ENCODE assay signal across 9 cellular contexts in genomic region chr22:36405671-36406070, GRCh38. TPM values are rescaled to one million over a fixed set of nuclear protein-coding genes. Genes with fewer than 3 reads are reported as not detected.
DNase-seq lines count a peak whose midpoint lies in the region; ATAC-seq, FAIRE-seq and TF ChIP-seq lines count a peak whose summit lies in the region.
"Had no signal": no experiment of that assay in that cellular context is flagged by ENCODE, and none has a peak within 500 bp of the region (broad histone marks: within the 10 kb centered on the region; RNA-seq: fewer than 3 reads in every experiment).

No MANE protein-coding gene starts in this region.

- no peaks in the 10 kb centered on the region for H3K9me1 ChIP-seq in K562 (ENCODE audit: control insufficient read depth, insufficient read depth, low read length)

- CTCF ChIA-PET in K562 (lab: Yijun Ruan, JAX; ENCODE audit: low intra/inter-chr PET ratio): no interaction called here

- in situ Hi-C loops in K562 (cut with MboI): no loop called here

- H3K27ac ChIP-seq in K562 (ENCODE audit: extremely low read depth, low read depth, low read length): no peak overlapping the region

- no TSS peak for BruUV-seq in K562 (replicated peaks; lab: Mats Ljungman, UMichigan)

- no peak overlapping the region for H2AFZ ChIP-seq in K562 (ENCODE audit: low read depth, low read length)

- H3K36me3 Mint-ChIP-seq in stimulated activated naive B cell treated with anti-CD40 and anti-IgM and Interleukin-4, amounts not matched to agents 10 μg/mL and 1 μg/mL and 100 μg/mL, for 72 hours: no peaks in the 10 kb centered on the region
- H3K36me3 Mint-ChIP-seq in type B pancreatic cell: no peaks in the 10 kb centered on the region
- H3K36me3 Mint-ChIP-seq in glutamatergic neuron (ENCODE audit: unreplicated experiment): no peaks in the 10 kb centered on the region

- no peak for TF ChIP-seq EP300 in K562 (IDR thresholded peaks at IDR 0.05; ENCODE audit: low read length)

- peaks cover 30 to 60% of the 10 kb centered on the region in 2 donors for H3K4me1 Mint-ChIP-seq in stimulated activated naive B cell treated with anti-CD40 and anti-IgM and Interleukin-4, amounts not matched to agents 10 μg/mL and 1 μg/mL and 100 μg/mL, for 72 hours
- peaks cover 14% of the 10 kb centered on the region for H3K4me1 Mint-ChIP-seq in type B pancreatic cell (ENCODE audit: unreplicated experiment)
- H3K4me1 Mint-ChIP-seq in glutamatergic neuron (ENCODE audit: low read depth, unreplicated experiment): no peaks in the 10 kb centered on the region

- no peak for TF ChIP-seq RAD21 in K562 (CRISPR knock-in tag; conservative IDR thresholded peaks at IDR 0.05 in 1 of 2, IDR thresholded peaks at IDR 0.05 in 1 of 2)

- intact Hi-C loops in K562 (cut with micrococcal nuclease): no loop called here

- no peak overlapping the region for H3K4me2 ChIP-seq in K562 (ENCODE audit: insufficient read depth, low read length)

- H3K9me3 ChIP-seq in K562 (replicated peaks; ENCODE audit: control insufficient read depth, insufficient read depth, low read depth, low read length): no peaks in the 10 kb centered on the region

- FAIRE-seq in K562 (lab: Jason Lieb, UNC): no peak
- FAIRE-seq: A204.1 had no signal

- no peaks in the 10 kb centered on the region for H3K27me3 Mint-ChIP-seq in stimulated activated naive B cell treated with anti-CD40 and anti-IgM and Interleukin-4, amounts not matched to agents 10 μg/mL and 1 μg/mL and 100 μg/mL, for 72 hours
- no peaks in the 10 kb centered on the region for H3K27me3 Mint-ChIP-seq in type B pancreatic cell
- peaks cover 4% of the 10 kb centered on the region for H3K27me3 Mint-ChIP-seq in glutamatergic neuron (ENCODE audit: unreplicated experiment)

- H3K9ac ChIP-seq in K562 (ENCODE audit: insufficient read depth in 1 of 2, low read depth in 2 of 2, low read length in 2 of 2): no peak overlapping the region; a peak in 1 of 4 replicates

- peak overlapping the region; percentile 84 for H3K27ac Mint-ChIP-seq in stimulated activated naive B cell treated with anti-CD40 and anti-IgM and Interleukin-4, amounts not matched to agents 10 μg/mL and 1 μg/mL and 100 μg/mL, for 72 hours
- H3K27ac Mint-ChIP-seq in type B pancreatic cell (no peak overlapping the region), glutamatergic neuron (ENCODE audit: unreplicated experiment) (no peak overlapping the region)

- no peak overlapping the region for H3K4me3 ChIP-seq in K562

- no peaks in the 10 kb centered on the region for H3K36me3 ChIP-seq in K562 (ENCODE audit: control insufficient read depth, insufficient read depth, low read length)

- no peaks in the 10 kb centered on the region for H3K79me2 ChIP-seq in K562 (ENCODE audit: control insufficient read depth, insufficient read depth, low read length)

- peak overlapping the region; percentile 3 to 8 for H3K4me3 Mint-ChIP-seq in stimulated activated naive B cell treated with anti-CD40 and anti-IgM and Interleukin-4, amounts not matched to agents 10 μg/mL and 1 μg/mL and 100 μg/mL, for 72 hours
- H3K4me3 Mint-ChIP-seq in type B pancreatic cell (no peak overlapping the region), glutamatergic neuron (ENCODE audit: unreplicated experiment) (no peak overlapping the region)

- TF ChIP-seq POLR2A in K562 (conservative IDR thresholded peaks at IDR 0.05): no peak

- POLR2A ChIA-PET in K562 (lab: Yijun Ruan, JAX): no interaction called here

- no peaks in the 10 kb centered on the region for H3K9me3 Mint-ChIP-seq in stimulated activated naive B cell treated with anti-CD40 and anti-IgM and Interleukin-4, amounts not matched to agents 10 μg/mL and 1 μg/mL and 100 μg/mL, for 72 hours
- H3K9me3 Mint-ChIP-seq in type B pancreatic cell (no peaks in the 10 kb centered on the region), glutamatergic neuron (ENCODE audit: unreplicated experiment) (peaks cover 1% of the 10 kb centered on the region)

- ATAC-seq in K562 (no peak), HG03135 (IDR thresholded peaks at IDR 0.05; ENCODE audit: unreplicated experiment) (no peak)
- peak; percentile 69 to 70 for ATAC-seq in stimulated activated naive B cell treated with anti-CD40 and anti-IgM and Interleukin-4, amounts not matched to agents 10 μg/mL and 1 μg/mL and 100 μg/mL, for 72 hours (replicated peaks)

- H3K27me3 ChIP-seq in K562 (ENCODE audit: control insufficient read depth in 2 of 2, insufficient read depth in 2 of 2, low read length in 2 of 2): no peaks in the 10 kb centered on the region

- H4K20me1 ChIP-seq in K562 (replicated peaks; ENCODE audit: control insufficient read depth, insufficient read depth, low read length): no peaks in the 10 kb centered on the region

- TF ChIP-seq CTCF in K562 (IDR thresholded peaks at IDR 0.05 in 2 of 3, conservative IDR thresholded peaks at IDR 0.05 in 1 of 3; ENCODE audit: insufficient read depth in 2 of 3, low read depth in 1 of 3, low read length in 3 of 3) (no peak), type B pancreatic cell (conservative IDR thresholded peaks at IDR 0.05) (no peak), glutamatergic neuron (IDR thresholded peaks at IDR 0.05; ENCODE audit: partially characterized antibody, unreplicated experiment) (no peak)

- WGBS in K562 (ENCODE audit: insufficient coverage, low coverage, missing lambda C conversion rate): 9% methylated on average over 5 of the region's 5 CpGs

- peaks cover 0 to 10% of the 10 kb centered on the region in 2 experiments; a peak in 2 of 5 replicates for H3K4me1 ChIP-seq in K562 (replicated peaks in 1 of 2; ENCODE audit: control insufficient read depth in 2 of 2, insufficient read depth in 2 of 2, low read length in 2 of 2)

- DNase-seq in NCI-H2029 (lab: John Stamatoyannopoulos, UW): peak; percentile 31
- DNase-seq in NCI-H2029 treated with DMSO at 0.1 percent for 48 hours (lab: John Stamatoyannopoulos, UW): no peak
- peak; percentile 92 for DNase-seq in SKM-1 (lab: John Stamatoyannopoulos, UW; ENCODE audit: unreplicated experiment)
- DNase-seq in K562 (ENCODE audit: extremely low read depth in 1 of 4, low spot score in 3 of 4): no peak
- peak; percentile 28 for DNase-seq in stimulated activated naive B cell treated with anti-CD40 and anti-IgM and Interleukin-4, amounts not matched to agents 10 μg/mL and 1 μg/mL and 100 μg/mL, for 72 hours
- DNase-seq in type B pancreatic cell (ENCODE audit: extremely low spot score, unreplicated experiment): no peak
- no peak for DNase-seq in glutamatergic neuron

TF ChIP-seq in K562, 482 proteins besides CTCF, POLR2A, EP300 and RAD21:
- no peak for TF ChIP-seq SMAD2 (IDR thresholded peaks at IDR 0.05; ENCODE audit: low read depth, low read length)
- no peak for TF ChIP-seq DNMT1 (IDR thresholded peaks at IDR 0.05)
- no peak for TF ChIP-seq SIN3B (IDR thresholded peaks at IDR 0.05; ENCODE audit: low read depth)
- 0 out of 2 replicates have a peak, but pooled peaks have one; percentile 7 for TF ChIP-seq NFE2 (IDR thresholded peaks at IDR 0.05; ENCODE audit: low read depth)
- no peak for TF ChIP-seq ATF4 (CRISPR knock-in tag; IDR thresholded peaks at IDR 0.05)
- TF ChIP-seq ELF4 (CRISPR knock-in tag; IDR thresholded peaks at IDR 0.05): no peak

RNA-seq across cellular contexts. Expression of gene MYH9, which starts 17.9 kb away (rescaled TPM):
- 136 and 261 TPM in 2 replicates for total RNA-seq in K562 (2011; cell fraction: chromatin; rRNA removed; ENCODE audit: low replicate concordance)
- total RNA-seq in K562 (2011; cell fraction: nucleolus; rRNA removed): 51.3 and 57.4 TPM in 2 replicates
- 65.9 and 76.0 TPM in 2 replicates for total RNA-seq in K562 (2011; cell fraction: nucleoplasm; rRNA removed)
- total RNA-seq in K562 (2014; rRNA removed) (60.1 and 60.4 TPM in 2 replicates), K562 (2014; rRNA removed; fragmentation: Illumina TruSeq; extraction: Trizol) (24.6 and 33.6 TPM in 2 replicates), K562 (2015; rRNA removed; fragmentation: Illumina TruSeq; extraction: Trizol) (24.1 and 30.5 TPM in 2 replicates), K562 (2021) (94.6 and 111 TPM in 2 replicates), type B pancreatic cell (ENCODE audit: low replicate concordance) (277 and 364 TPM in 2 replicates), glutamatergic neuron (ENCODE audit: unreplicated experiment) (122 TPM)
- polyA plus RNA-seq in K562 (2011; rRNA removed) (24.1 and 34.2 TPM in 2 replicates), K562 (2014; fragmentation: Illumina TruSeq; extraction: Trizol) (31.3 and 44.5 TPM in 2 replicates), K562 (2014; fragmentation: Nextera tagmentation; extraction: Ambion mirVana) (1 to 10 TPM in 1 of 2 experiments, under 1 TPM in 1; 0.71 to 1.3 TPM), K562 (2014; rRNA removed) (34.2 and 37.4 TPM in 2 replicates)
- 10.2 and 12.5 TPM in 2 replicates for polyA plus RNA-seq in K562 (2011; cell fraction: cytosol; rRNA removed)
- 32.6 and 34.6 TPM in 2 replicates for polyA plus RNA-seq in K562 (2011; cell fraction: nucleus; rRNA removed)
- polyA plus RNA-seq in K562 (2012): 54.3 and 92.2 TPM in 2 replicates
- 90.2 and 122 TPM in 2 replicates for polyA minus RNA-seq in K562 (2011; rRNA and poly(A)+ RNA removed)
- polyA minus RNA-seq in K562 (2011; cell fraction: cytosol; rRNA and poly(A)+ RNA removed): 59.8 and 63.1 TPM in 2 replicates
- polyA minus RNA-seq in K562 (2011; cell fraction: nucleus; rRNA and poly(A)+ RNA removed): 20.6 and 41.5 TPM in 2 replicates

Comparison
In these comparisons a context has a peak if more than half of its experiments do, and no peak if none do; other contexts are left out.
1. DNase-seq: peak in NCI-H2029 (single experiment), SKM-1 (single experiment) and stimulated activated naive B cell treated with anti-CD40 and anti-IgM and Interleukin-4, amounts not matched to agents 10 μg/mL and 1 μg/mL and 100 μg/mL, for 72 hours (single experiment); none in NCI-H2029 treated with DMSO at 0.1 percent for 48 hours (single experiment), K562 (0 of 4), type B pancreatic cell (single experiment) and glutamatergic neuron (single experiment).
2. ATAC-seq: peak in stimulated activated naive B cell treated with anti-CD40 and anti-IgM and Interleukin-4, amounts not matched to agents 10 μg/mL and 1 μg/mL and 100 μg/mL, for 72 hours (2 of 2); none in K562 (single experiment) and HG03135 (single experiment).
3. H3K4me3 Mint-ChIP-seq: peak in stimulated activated naive B cell treated with anti-CD40 and anti-IgM and Interleukin-4, amounts not matched to agents 10 μg/mL and 1 μg/mL and 100 μg/mL, for 72 hours (2 of 2); none in type B pancreatic cell (single experiment) and glutamatergic neuron (single experiment).